ENCODE assay signal across 1 cellular context in the genomic region with DNA sequence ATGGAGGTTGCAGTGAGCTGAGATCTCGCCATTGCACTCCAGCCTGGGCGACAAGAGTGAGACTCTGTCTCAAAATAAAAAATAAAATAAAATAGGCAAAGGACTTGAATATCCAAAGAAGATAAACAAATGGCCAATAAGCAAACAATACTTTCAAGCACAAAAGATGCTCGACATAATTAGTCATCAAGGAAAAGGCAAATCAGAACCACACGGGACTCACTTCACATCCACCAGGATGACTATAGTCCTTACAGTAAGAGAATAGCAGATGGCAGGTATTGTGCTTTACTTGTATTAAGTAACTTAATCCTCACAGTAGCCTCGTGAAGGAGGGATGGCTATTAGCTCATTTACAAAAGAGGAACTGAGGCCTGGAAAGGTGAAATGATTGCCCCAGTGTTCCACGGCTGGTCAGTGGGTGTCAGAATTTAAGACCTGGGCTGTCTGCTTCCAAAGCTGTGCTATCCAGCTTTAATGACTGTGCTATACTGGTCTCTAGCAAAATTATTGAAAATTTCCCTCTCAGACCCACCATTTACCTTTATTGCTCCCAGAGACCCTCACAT.
TF ChIP-seq lines count a peak whose summit lies in the region.

No MANE protein-coding gene starts in this region.

TF ChIP-seq in GM12878, 131 proteins besides CTCF, POLR2A, EP300 and RAD21:
- TF ChIP-seq SPI1 (IDR thresholded peaks at IDR 0.05; ENCODE audit: borderline replicate concordance, insufficient read depth, low read depth, low read length), result peak; percentile 83
- TF ChIP-seq, protein P1, sequence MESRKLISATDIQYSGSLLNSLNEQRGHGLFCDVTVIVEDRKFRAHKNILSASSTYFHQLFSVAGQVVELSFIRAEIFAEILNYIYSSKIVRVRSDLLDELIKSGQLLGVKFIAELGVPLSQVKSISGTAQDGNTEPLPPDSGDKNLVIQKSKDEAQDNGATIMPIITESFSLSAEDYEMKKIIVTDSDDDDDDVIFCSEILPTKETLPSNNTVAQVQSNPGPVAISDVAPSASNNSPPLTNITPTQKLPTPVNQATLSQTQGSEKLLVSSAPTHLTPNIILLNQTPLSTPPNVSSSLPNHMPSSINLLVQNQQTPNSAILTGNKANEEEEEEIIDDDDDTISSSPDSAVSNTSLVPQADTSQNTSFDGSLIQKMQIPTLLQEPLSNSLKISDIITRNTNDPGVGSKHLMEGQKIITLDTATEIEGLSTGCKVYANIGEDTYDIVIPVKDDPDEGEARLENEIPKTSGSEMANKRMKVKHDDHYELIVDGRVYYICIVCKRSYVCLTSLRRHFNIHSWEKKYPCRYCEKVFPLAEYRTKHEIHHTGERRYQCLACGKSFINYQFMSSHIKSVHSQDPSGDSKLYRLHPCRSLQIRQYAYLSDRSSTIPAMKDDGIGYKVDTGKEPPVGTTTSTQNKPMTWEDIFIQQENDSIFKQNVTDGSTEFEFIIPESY (IDR thresholded peaks at IDR 0.05), result no peak
